22 cellular contexts compared by ENCODE assay signal in the genomic region with DNA sequence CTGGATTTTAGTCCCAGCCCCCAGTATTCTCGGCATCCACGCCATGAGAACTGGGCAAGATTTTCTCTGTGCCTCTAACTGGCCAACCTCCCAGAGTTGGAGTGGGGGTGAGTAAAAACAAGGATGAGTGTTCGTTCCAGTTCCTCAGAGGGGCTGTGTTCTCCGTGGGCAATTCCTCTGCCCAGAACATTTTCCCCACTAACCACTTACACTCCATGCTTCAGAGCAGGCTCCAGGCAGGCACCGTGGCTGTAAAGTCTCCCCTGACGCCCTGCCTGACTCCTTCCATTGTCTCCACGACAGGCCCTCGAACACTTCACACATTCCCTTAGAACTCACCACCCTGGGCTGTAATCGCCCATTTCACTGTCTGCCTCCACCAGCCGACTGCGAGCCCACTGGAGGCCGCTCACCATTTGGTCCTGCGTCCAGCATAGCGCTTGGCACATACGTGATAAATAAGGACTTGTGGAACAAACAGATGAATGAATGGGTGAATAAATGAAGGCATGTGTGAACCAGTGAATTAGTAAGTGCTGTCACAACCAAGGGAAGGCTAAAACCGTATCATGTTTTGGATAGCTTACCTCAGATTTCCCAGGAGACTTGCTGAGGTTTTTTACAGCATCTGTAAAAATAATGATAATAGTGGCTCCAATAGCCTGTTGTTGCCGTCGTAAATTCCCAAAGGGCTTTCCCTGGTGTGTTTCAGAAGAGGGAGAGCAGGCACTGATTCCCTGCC. TPM values are rescaled to one million over a fixed set of nuclear protein-coding genes. Genes with fewer than 3 reads are reported as not detected.
DNase-seq lines count a peak whose midpoint lies in the region; ATAC-seq, FAIRE-seq and TF ChIP-seq lines count a peak whose summit lies in the region.
"Had no signal": no experiment of that assay in that cellular context is flagged by ENCODE, and none has a peak within 500 bp of the region (broad histone marks: within the 10 kb centered on the region; RNA-seq: fewer than 3 reads in every experiment).

No MANE protein-coding gene starts in this region.

- peaks cover 1% of the 10 kb centered on the region for H3K9me3 Mint-ChIP-seq in astrocyte (ENCODE audit: unreplicated experiment)
- H3K9me3 Mint-ChIP-seq: activated T-helper 2 cell treated with anti-CD3 and anti-CD28 coated beads, Interferon-gamma antibody, Interleukin-2, Interleukin-4, amounts not matched to agents 10 μg/mL and 5 μg/mL and 100 μg/mL, durations not matched to agents 14 hours and 24 hours and 36 hours had no signal

- H3K4me2 ChIP-seq in BLaER1 treated with 17β-estradiol and CSF1 and Interleukin-3, amounts not matched to agents 10 nM and 100 nM = peak overlapping the region in 8 of 11 experiments; percentile 21 to 65 (median 47); a peak in 14 of 22 replicates
- no peak overlapping the region for H3K4me2 ChIP-seq in astrocyte (ENCODE audit: low read length)
- H3K4me2 ChIP-seq in osteoblast (ENCODE audit: insufficient read depth, low read length) = peak overlapping the region; percentile 38

- no peak for TF ChIP-seq CTCF in astrocyte (IDR thresholded peaks at IDR 0.05; ENCODE audit: insufficient read depth, low read depth, low read length)
- no peak for TF ChIP-seq CTCF in osteoblast (IDR thresholded peaks at IDR 0.05; ENCODE audit: extremely low read depth, low read depth, low read length)

- FAIRE-seq in astrocyte (lab: Jason Lieb, UNC) = no peak
- FAIRE-seq: GM12891 had no signal

- no peaks in the 10 kb centered on the region for H4K20me1 ChIP-seq in BLaER1 treated with 17β-estradiol and CSF1 and Interleukin-3, amounts not matched to agents 10 nM and 100 nM
- no peaks in the 10 kb centered on the region for H4K20me1 ChIP-seq in astrocyte (ENCODE audit: insufficient read depth, low read length)
- no peaks in the 10 kb centered on the region for H4K20me1 ChIP-seq in osteoblast (ENCODE audit: insufficient read depth, low read length)

- no peaks in the 10 kb centered on the region for H3K36me3 ChIP-seq in BLaER1 treated with 17β-estradiol and CSF1 and Interleukin-3, amounts not matched to agents 10 nM and 100 nM
- H3K36me3 ChIP-seq in astrocyte (ENCODE audit: insufficient read depth, low read length) (no peaks in the 10 kb centered on the region), osteoblast (ENCODE audit: insufficient read depth, low read length) (no peaks in the 10 kb centered on the region)
- H3K36me3 ChIP-seq: tibial nerve had no signal

- no peak overlapping the region for H3K9ac ChIP-seq in BLaER1 treated with 17β-estradiol and CSF1 and Interleukin-3, amounts not matched to agents 10 nM and 100 nM
- no peak overlapping the region for H3K9ac ChIP-seq in astrocyte (ENCODE audit: low read length)

- peaks cover 0 to 3% (median 0%) of the 10 kb centered on the region in 11 experiments; a peak in 2 of 22 replicates for H3K9me3 ChIP-seq in BLaER1 treated with 17β-estradiol and CSF1 and Interleukin-3, amounts not matched to agents 10 nM and 100 nM (replicated peaks in 1 of 11)
- H3K9me3 ChIP-seq in astrocyte (ENCODE audit: insufficient read depth, low read depth, low read length) = no peaks in the 10 kb centered on the region
- H3K9me3 ChIP-seq in osteoblast (ENCODE audit: low read depth, low read length) = no peaks in the 10 kb centered on the region
- H3K9me3 ChIP-seq: Caco-2, tibial nerve had no signal

- peaks cover 0 to 10% (median 7%) of the 10 kb centered on the region in 10 experiments; a peak in 12 of 20 replicates for H3K4me1 ChIP-seq in BLaER1 treated with 17β-estradiol and CSF1 and Interleukin-3, amounts not matched to agents 10 nM and 100 nM
- H3K4me1 ChIP-seq in astrocyte (ENCODE audit: insufficient read depth, low read length) (no peaks in the 10 kb centered on the region), osteoblast (ENCODE audit: insufficient read depth, low read length) (peaks cover 9% of the 10 kb centered on the region)
- H3K4me1 ChIP-seq: Caco-2 had no signal

- H3K4me3 Mint-ChIP-seq in astrocyte (ENCODE audit: unreplicated experiment) = no peak overlapping the region
- H3K4me3 Mint-ChIP-seq: activated CD8-positive, alpha-beta T cell treated with anti-CD3 and anti-CD28 coated beads, Interleukin-2, amount 10 ng/mL, durations not matched to agents 7 days and 5 days had no signal

- peaks cover 36% of the 10 kb centered on the region for H3K27me3 Mint-ChIP-seq in astrocyte (ENCODE audit: low read depth, unreplicated experiment)

- ATAC-seq in GM18498 (IDR thresholded peaks at IDR 0.05; ENCODE audit: unreplicated experiment) = no peak
- ATAC-seq: activated CD8-positive, alpha-beta T cell treated with anti-CD3 and anti-CD28 coated beads, Interleukin-2, amount 10 ng/mL, durations not matched to agents 7 days and 5 days had no signal

- peaks cover 0 to 81% (median 0%) of the 10 kb centered on the region in 11 experiments; a peak in 7 of 22 replicates for H3K27me3 ChIP-seq in BLaER1 treated with 17β-estradiol and CSF1 and Interleukin-3, amounts not matched to agents 10 nM and 100 nM
- H3K27me3 ChIP-seq in astrocyte (ENCODE audit: insufficient read depth, low read length) (peaks cover 21% of the 10 kb centered on the region), osteoblast (ENCODE audit: insufficient read depth, low read length) (peaks cover 48% of the 10 kb centered on the region)

- no peak overlapping the region for H2AFZ ChIP-seq in astrocyte (ENCODE audit: low read depth, low read length)
- no peak overlapping the region for H2AFZ ChIP-seq in osteoblast (ENCODE audit: low read length)

- no peak overlapping the region for H3K27ac ChIP-seq in BLaER1 treated with 17β-estradiol and CSF1 and Interleukin-3, amounts not matched to agents 10 nM and 100 nM
- no peak overlapping the region for H3K27ac ChIP-seq in astrocyte (ENCODE audit: low read depth, low read length)
- no peak overlapping the region for H3K27ac ChIP-seq in osteoblast (ENCODE audit: low read depth, low read length)
- H3K27ac ChIP-seq: epithelial cell of prostate, tibial nerve had no signal

- DNase-seq in astrocyte (ENCODE audit: low read depth) (no peak), hippocampal formation (lab: John Stamatoyannopoulos, UW) (peak; percentile 24 to 30), osteoblast (ENCODE audit: insufficient read length, low spot score, missing footprints) (no peak), KG1 (lab: John Stamatoyannopoulos, UW) (no peak)
- no peak for DNase-seq in activated CD4-positive, alpha-beta T cell treated with anti-CD3 and anti-CD28 coated beads, Interleukin-2, amount 50 U/mL, for 48 hours
- no peak for DNase-seq in activated CD4-positive, alpha-beta T cell treated with anti-CD3 and anti-CD28 coated beads, Interleukin-2, amount 50 U/mL, for 1 hour
- DNase-seq: activated CD8-positive, alpha-beta T cell treated with anti-CD3 and anti-CD28 coated beads, Interleukin-2, amount 10 ng/mL, durations not matched to agents 7 days and 5 days; Caco-2; GOT3; NCI-H1694 treated with DMSO at 0.1 percent for 48 hours; NCI-H524 treated with DMSO at 0.1 percent for 48 hours; stimulated activated CD4-positive, alpha-beta T cell treated with anti-CD3 and anti-CD28 coated beads, Interleukin-4, amount 100 ng/mL, for 1 hour; stimulated activated CD8-positive, alpha-beta memory T cell treated with anti-CD3 and anti-CD28 coated beads, Interleukin-4, amount 100 ng/mL, for 48 hours had no signal

- peak overlapping the region; percentile 73 for H3K27ac Mint-ChIP-seq in astrocyte (ENCODE audit: unreplicated experiment)
- H3K27ac Mint-ChIP-seq: activated CD8-positive, alpha-beta T cell treated with anti-CD3 and anti-CD28 coated beads, Interleukin-2, amount 10 ng/mL, durations not matched to agents 7 days and 5 days; activated T-helper 2 cell treated with anti-CD3 and anti-CD28 coated beads, Interferon-gamma antibody, Interleukin-2, Interleukin-4, amounts not matched to agents 10 μg/mL and 5 μg/mL and 100 μg/mL, durations not matched to agents 14 hours and 24 hours and 36 hours had no signal

- H3K4me3 ChIP-seq in BLaER1 treated with 17β-estradiol and CSF1 and Interleukin-3, amounts not matched to agents 10 nM and 100 nM = no peak overlapping the region
- H3K4me3 ChIP-seq in astrocyte (ENCODE audit: insufficient read depth, low read depth, low read length) (no peak overlapping the region), osteoblast (ENCODE audit: insufficient read depth, low read length) (no peak overlapping the region)
- H3K4me3 ChIP-seq: tibial nerve had no signal

- H3K79me2 ChIP-seq in astrocyte (ENCODE audit: insufficient read depth, low read length) (no peaks in the 10 kb centered on the region), osteoblast (ENCODE audit: insufficient read depth, low read length) (no peaks in the 10 kb centered on the region)

- H3K36me3 Mint-ChIP-seq in astrocyte (ENCODE audit: low read depth, unreplicated experiment) = no peaks in the 10 kb centered on the region

- peaks cover 23% of the 10 kb centered on the region for H3K4me1 Mint-ChIP-seq in astrocyte (ENCODE audit: low read depth, unreplicated experiment)

RNA-seq across cellular contexts. Expression of a gene that starts 6.1 kb away (rescaled TPM):
- total RNA-seq in astrocyte = 0.07 TPM in 1 of 2 replicates, not detected in the other
- total RNA-seq in osteoblast = not detected in 2 replicates
- total RNA-seq: activated CD8-positive, alpha-beta T cell treated with anti-CD3 and anti-CD28 coated beads, Interleukin-2, amount 10 ng/mL, durations not matched to agents 7 days and 5 days; activated T-helper 2 cell treated with anti-CD3 and anti-CD28 coated beads, Interferon-gamma antibody, Interleukin-2, Interleukin-4, amounts not matched to agents 10 μg/mL and 5 μg/mL and 100 μg/mL, durations not matched to agents 14 hours and 24 hours and 36 hours; Caco-2; HT1080; M059J; renal cortical epithelial cell had no signal

RNA-seq across cellular contexts. Expression of a gene that starts 49.2 kb away (rescaled TPM):
- total RNA-seq in astrocyte = not detected in 2 replicates
- total RNA-seq in osteoblast = not detected in 2 replicates
- total RNA-seq: activated CD8-positive, alpha-beta T cell treated with anti-CD3 and anti-CD28 coated beads, Interleukin-2, amount 10 ng/mL, durations not matched to agents 7 days and 5 days; activated T-helper 2 cell treated with anti-CD3 and anti-CD28 coated beads, Interferon-gamma antibody, Interleukin-2, Interleukin-4, amounts not matched to agents 10 μg/mL and 5 μg/mL and 100 μg/mL, durations not matched to agents 14 hours and 24 hours and 36 hours; Caco-2; HT1080; M059J; renal cortical epithelial cell; tibial nerve had no signal

Comparison
In these comparisons a context has a peak if more than half of its experiments do, and no peak if none do; other contexts are left out.
1. DNase-seq: peak in hippocampal formation (2 of 2); none in astrocyte (single experiment), osteoblast (single experiment), KG1 (single experiment), activated CD4-positive, alpha-beta T cell treated with anti-CD3 and anti-CD28 coated beads, Interleukin-2, amount 50 U/mL, for 48 hours (0 of 2) and activated CD4-positive, alpha-beta T cell treated with anti-CD3 and anti-CD28 coated beads, Interleukin-2, amount 50 U/mL, for 1 hour (single experiment).